ENCODE assay signal across 24 cellular contexts in the genomic region with DNA sequence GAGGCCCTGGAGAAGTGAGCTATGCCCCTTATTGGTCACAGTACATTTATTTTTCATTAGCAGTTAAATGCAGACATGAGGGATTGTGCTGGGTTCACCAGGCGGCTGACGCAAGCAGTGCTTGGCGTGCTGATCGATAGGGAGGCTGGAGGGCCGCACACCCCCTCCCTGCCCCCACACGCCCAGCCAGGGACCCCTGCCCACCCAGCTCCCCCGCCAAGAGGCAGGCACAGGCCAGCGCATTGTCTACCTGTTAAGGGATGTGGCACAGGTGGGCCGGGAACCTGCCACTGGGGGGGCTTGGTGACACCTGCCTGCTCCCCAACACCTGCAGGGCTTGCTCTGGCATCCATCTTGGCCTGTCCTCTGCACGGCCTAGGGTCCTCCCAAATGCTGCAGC. TPM values are rescaled to one million over a fixed set of nuclear protein-coding genes. Genes with fewer than 3 reads are reported as not detected.
"Had no signal": no experiment of that assay in that cellular context is flagged by ENCODE, and none has a peak within 500 bp of the region (broad histone marks: within the 10 kb centered on the region; RNA-seq: fewer than 3 reads in every experiment).

No MANE protein-coding gene starts in this region.

- ATAC-seq: naive thymus-derived CD8-positive, alpha-beta T cell; natural killer cell treated with Interleukin-12 subunit alpha and Interleukin-12 subunit beta and Interleukin-15 and Interleukin-18, amount 100 ng/mL, for 72 hours; psoas muscle; right cardiac atrium; right lobe of liver; stimulated activated effector memory CD8-positive, alpha-beta T cell treated with anti-CD3 and anti-CD28 coated beads, Interleukin-12 subunit alpha, Interleukin-12 subunit beta, amount 100 ng/mL, for 72 hours; stimulated activated naive B cell treated with anti-CD40 and anti-IgM and Interleukin-4, amounts not matched to agents 10 μg/mL and 1 μg/mL and 100 μg/mL, for 72 hours; upper lobe of right lung had no signal

- H3K9ac ChIP-seq: parathyroid adenoma had no signal

- DNase-seq: naive thymus-derived CD8-positive, alpha-beta T cell; nephron progenitor cell; occipital lobe; ovary; psoas muscle; right lobe of liver; sigmoid colon; small intestine; stimulated activated CD4-positive, alpha-beta T cell treated with anti-CD3 and anti-CD28 coated beads, Interleukin-15, amount 100 ng/mL, for 24 hours; stimulated activated CD4-positive, alpha-beta T cell treated with anti-CD3 and anti-CD28 coated beads, Interleukin-2, amount 100 ng/mL, for 24 hours; stimulated activated CD4-positive, alpha-beta T cell treated with anti-CD3 and anti-CD28 coated beads, Interleukin-2, amount 100 ng/mL, for 48 hours; stimulated activated CD4-positive, alpha-beta T cell treated with anti-CD3 and anti-CD28 coated beads, Interleukin-4, amount 100 ng/mL, for 24 hours; stimulated activated naive B cell treated with anti-CD40 and anti-IgM and Interleukin-4, amounts not matched to agents 10 μg/mL and 1 μg/mL and 100 μg/mL, for 72 hours; stimulated activated naive CD4-positive, alpha-beta T cell treated with Interleukin-2 at 50 U/mL for 16 hours; stomach; testis; tibial artery; transverse colon; upper lobe of right lung; uterus had no signal

- H3K9me3 ChIP-seq: ovary, psoas muscle, right lobe of liver, sigmoid colon, stomach, testis, tibial artery, transverse colon, upper lobe of right lung, uterus had no signal

- H2AFZ ChIP-seq: parathyroid adenoma had no signal

- H3K4me3 ChIP-seq: ovary, psoas muscle, right lobe of liver, sigmoid colon, stomach, testis, tibial artery, transverse colon, upper lobe of right lung, uterus had no signal

- H3K27me3 ChIP-seq: ovary, right lobe of liver, testis, uterus had no signal

- H3K36me3 ChIP-seq: ovary, right lobe of liver, sigmoid colon, stomach, tibial artery, transverse colon, upper lobe of right lung, uterus had no signal

- H3K4me1 ChIP-seq: parathyroid adenoma, psoas muscle, right lobe of liver, sigmoid colon, stomach, testis, tibial artery, transverse colon, upper lobe of right lung, uterus had no signal

- H3K27ac ChIP-seq: ovary, parathyroid adenoma, psoas muscle, right lobe of liver, sigmoid colon, stomach, testis, tibial artery, transverse colon, upper lobe of right lung, uterus had no signal

RNA-seq across cellular contexts. Expression of a gene that starts 49.6 kb away (rescaled TPM):
- polyA plus RNA-seq: naive thymus-derived CD8-positive, alpha-beta T cell had no signal
